In genomic region chr22:36335621-36336020, GRCh38 we compare ENCODE assay signal across 9 cellular contexts. TPM values are rescaled to one million over a fixed set of nuclear protein-coding genes. Genes with fewer than 3 reads are reported as not detected.
A peak's percentile ranks its signal among the peaks of the same experiment; 100 is the strongest.
DNase-seq lines count a peak whose midpoint lies in the region; ATAC-seq and TF ChIP-seq lines count a peak whose summit lies in the region.
"Had no signal": no experiment of that assay in that cellular context is flagged by ENCODE, and none has a peak within 500 bp of the region (broad histone marks: within the 10 kb centered on the region; RNA-seq: fewer than 3 reads in every experiment).

No MANE protein-coding gene starts in this region.

- no peak for DNase-seq in HCT116 (ENCODE audit: low read depth, low spot score)
- no peak for DNase-seq in WTC11 (ENCODE audit: low spot score)
- peak in 2 of 3 donors; percentile 46 to 53 for DNase-seq in right cardiac atrium
- no peak for DNase-seq in occipital lobe (lab: John Stamatoyannopoulos, UW)
- no peak for DNase-seq in middle frontal gyrus (ENCODE audit: extremely low spot score, low spot score)
- no peak for DNase-seq in HuH-7.5 (ENCODE audit: low spot score)
- DNase-seq in DMS153 (lab: John Stamatoyannopoulos, UW), result no peak
- DNase-seq: activated CD8-positive, alpha-beta memory T cell treated with anti-CD3 and anti-CD28 coated beads, Interleukin-2, amount 50 U/mL, for 48 hours had no signal

- BruUV-seq in HCT116 (replicated peaks; lab: Mats Ljungman, UMichigan), result no TSS peak

- RAD21 ChIA-PET in HCT116 (lab: Charles Lee; ENCODE audit: low non-redundant PET in 1 of 2, low total read pairs in 2 of 2, uncharacterized antibody in 2 of 2, unreplicated experiment in 2 of 2), result no interaction called here

- H3K36me3 Mint-ChIP-seq in WTC11, result peaks cover 44% of the 10 kb centered on the region

- WGBS in right cardiac atrium, result 44% methylated on average over 9 of the region's 9 CpGs

- no peaks in the 10 kb centered on the region for H3K9me3 ChIP-seq in HCT116 (ENCODE audit: control insufficient read depth in 1 of 2, insufficient read depth in 1 of 2, low read depth in 1 of 2, low read length in 2 of 2)
- H3K9me3 ChIP-seq in right cardiac atrium (ENCODE audit: control insufficient read depth, low read length), result no peaks in the 10 kb centered on the region

- H3K79me2 ChIP-seq in HCT116 (ENCODE audit: insufficient read depth, low read length), result peaks cover 97% of the 10 kb centered on the region

- H3K27ac Mint-ChIP-seq in WTC11, result peak overlapping the region; percentile 99

- POLR2A ChIA-PET in HCT116 (lab: Charles Lee), result no interaction called here
- POLR2A ChIA-PET in WTC11 (lab: Charles Lee), result interaction anchor here (0.5 to 1.4 kb wide), 3 partner anchors 42 to 80 kb away, joined by 3 to 5 read pairs (median 3); no protein-coding TSS in a partner anchor

- no peak overlapping the region for H3K9ac ChIP-seq in HCT116 (ENCODE audit: low read length)

- H3K36me3 ChIP-seq in HCT116 (ENCODE audit: control insufficient read depth in 1 of 2, insufficient read depth in 2 of 2, low read length in 2 of 2), result peaks cover 24 to 40% of the 10 kb centered on the region in 2 experiments; a peak in 3 of 4 replicates

- no peaks in the 10 kb centered on the region for H3K27me3 Mint-ChIP-seq in WTC11 (ENCODE audit: low read depth)

- H3K4me1 ChIP-seq in HCT116 (ENCODE audit: control insufficient read depth in 1 of 2, insufficient read depth in 2 of 2, low read length in 2 of 2) (peaks cover 38 to 65% of the 10 kb centered on the region in 2 experiments), right cardiac atrium (ENCODE audit: control insufficient read depth, insufficient read depth, low read length) (peaks cover 48% of the 10 kb centered on the region)

- CTCF ChIA-PET in HCT116 (lab: Charles Lee), result no interaction called here
- CTCF ChIA-PET in WTC11 (lab: Charles Lee), result interaction anchor here (1.2 to 3.6 kb wide), 5 partner anchors 10 to 135 kb away, joined by 4 to 16 read pairs (median 7); partner anchors contain the start of gene MYH9

- H3K9me3 Mint-ChIP-seq in WTC11, result no peaks in the 10 kb centered on the region

- no peak overlapping the region for H3K4me3 Mint-ChIP-seq in WTC11

- H3K4me3 ChIP-seq in HCT116 (replicated peaks in 1 of 2; ENCODE audit: low read depth in 1 of 2, low read length in 2 of 2) (no peak overlapping the region), right cardiac atrium (ENCODE audit: low read length) (no peak overlapping the region), skin epidermis (no peak overlapping the region)

- no peaks in the 10 kb centered on the region for H3K27me3 ChIP-seq in HCT116 (ENCODE audit: insufficient read depth, low read length)
- H3K27me3 ChIP-seq in right cardiac atrium (ENCODE audit: control insufficient read depth, insufficient read depth), result no peaks in the 10 kb centered on the region

- H3K4me1 Mint-ChIP-seq in WTC11, result peaks cover 61% of the 10 kb centered on the region

- ATAC-seq in HCT116 (no peak), WTC11 (no peak), right cardiac atrium (no peak)

- no peak overlapping the region for H3K4me2 ChIP-seq in HCT116 (ENCODE audit: low read length)

- intact Hi-C loops in HCT116 (cut with micrococcal nuclease), result no loop called here
- intact Hi-C loops in right cardiac atrium (cut with DNase I), result loop anchor here in 1 of 4 donors (10.0 kb wide), 1 partner anchor 49 kb away; the partner anchor contains the start of gene MYH9

- H3K9me2 ChIP-seq in HCT116 (ENCODE audit: insufficient read depth), result no peaks in the 10 kb centered on the region

- no peak for TF ChIP-seq RAD21 in HCT116 (IDR thresholded peaks at IDR 0.05; ENCODE audit: low read depth)

- no peak overlapping the region for H2AFZ ChIP-seq in HCT116 (ENCODE audit: low read depth, low read length, poor library complexity, severe bottlenecking)

- TF ChIP-seq CTCF in HCT116 (IDR thresholded peaks at IDR 0.05 in 2 of 3, conservative IDR thresholded peaks at IDR 0.05 in 1 of 3; ENCODE audit: borderline replicate concordance in 1 of 3, insufficient read depth in 1 of 3, low read depth in 2 of 3, low read length in 2 of 3), result no peak
- TF ChIP-seq CTCF in WTC11 (IDR thresholded peaks at IDR 0.05), result no peak

- no peak for TF ChIP-seq POLR2A in HCT116 (IDR thresholded peaks at IDR 0.05; ENCODE audit: borderline replicate concordance, extremely low read depth, insufficient read depth, insufficient read length)

- peak overlapping the region; percentile 31 for H3K27ac ChIP-seq in HCT116 (ENCODE audit: low read depth, low read length)
- peak overlapping the region; percentile 90 for H3K27ac ChIP-seq in right cardiac atrium (ENCODE audit: low read length)
- H3K27ac ChIP-seq in skin epidermis, result peak overlapping the region; percentile 16 to 99 (median 88)

- H4K20me1 ChIP-seq in HCT116 (ENCODE audit: insufficient read depth), result no peaks in the 10 kb centered on the region

TF ChIP-seq in HCT116, 20 proteins besides CTCF, POLR2A, EP300 and RAD21 (continues in another document):
- TF ChIP-seq EGR1 (IDR thresholded peaks at IDR 0.05; ENCODE audit: low read depth), result no peak
- TF ChIP-seq ZNF274 (IDR thresholded peaks at IDR 0.05; ENCODE audit: low read depth, low read length), result no peak
- no peak for TF ChIP-seq SRF (IDR thresholded peaks at IDR 0.05; ENCODE audit: low read depth)
- TF ChIP-seq YY1 (IDR thresholded peaks at IDR 0.05; ENCODE audit: extremely low read depth, insufficient replicate concordance, low read depth, low read length), result no peak
- no peak for TF ChIP-seq REST (IDR thresholded peaks at IDR 0.05; ENCODE audit: low read depth)
- no peak for TF ChIP-seq CBX3 (IDR thresholded peaks at IDR 0.05; ENCODE audit: low read depth)
- no peak for TF ChIP-seq TCF7L2 (IDR thresholded peaks at IDR 0.05; ENCODE audit: borderline replicate concordance, extremely low read depth, insufficient read depth, insufficient read length)

TF ChIP-seq in WTC11, 78 proteins besides CTCF, POLR2A, EP300 and RAD21:
- TF ChIP-seq ZNF263 (CRISPR knock-in tag; IDR thresholded peaks at IDR 0.05; ENCODE audit: low read depth), result no peak
TF ChIP-seq in WTC11: peak in this region for 0.

RNA-seq across cellular contexts. Expression of gene MYH9, which starts 52.1 kb away (rescaled TPM):
- total RNA-seq in HCT116 (2021; ENCODE audit: unreplicated experiment), result 258 TPM
- 205 and 249 TPM in 2 replicates for polyA plus RNA-seq in HCT116 (2012)
- 272 to 288 TPM (median 277 TPM) in 3 replicates for total RNA-seq in WTC11 (2021)
- total RNA-seq in right cardiac atrium, result 100 to 1,000 TPM; 140 to 224 (median 163) TPM
- polyA plus RNA-seq in right cardiac atrium, result 92.5 TPM
- total RNA-seq in occipital lobe, result 34.6 TPM

Comparison
In these comparisons a context has a peak if more than half of its experiments do, and no peak if none do; other contexts are left out.
1. DNase-seq: peak in right cardiac atrium (2 of 3); none in HCT116 (single experiment), WTC11 (single experiment), occipital lobe (single experiment), middle frontal gyrus (single experiment), HuH-7.5 (single experiment) and DMS153 (single experiment).
2. H3K27ac ChIP-seq: peak in every context shown above with its lines; median percentile 90 in right cardiac atrium; 88 in skin epidermis; 31 in HCT116.